8 cellular contexts compared by ENCODE assay signal in genomic region chr21:43426404-43427241, GRCh38. TPM values are rescaled to one million over a fixed set of nuclear protein-coding genes. Genes with fewer than 3 reads are reported as not detected.
A peak's percentile ranks its signal among the peaks of the same experiment; 100 is the strongest.
DNase-seq lines count a peak whose midpoint lies in the region; ATAC-seq, FAIRE-seq and TF ChIP-seq lines count a peak whose summit lies in the region.
"Not testable (repeated sequence)": the region's sequence is repeated elsewhere in the genome, so short reads cannot be mapped to it uniquely, and the experiment has no call there.

SIK1 (minus strand) TSS chr21:43427131; CDS start chr21:43426178, 953 bp downstream.

- CTCF ChIA-PET in A549 (lab: Yijun Ruan, JAX); activated CD8-positive, alpha-beta T cell treated with anti-CD3 and anti-CD28 coated beads, Interleukin-2, amount 10 ng/mL, durations not matched to agents 7 days and 5 days (lab: Charles Lee): not testable (repeated sequence)

- not testable (repeated sequence) for H3K4me3 ChIP-seq in A549, lower lobe of right lung
- H3K4me3 ChIP-seq in dorsolateral prefrontal cortex: peak within 1 kb of the TSS in 1 of 59 donors; percentile 37

- not testable (repeated sequence) for H3K27me3 Mint-ChIP-seq in activated CD8-positive, alpha-beta T cell treated with anti-CD3 and anti-CD28 coated beads, Interleukin-2, amount 10 ng/mL, durations not matched to agents 7 days and 5 days (ENCODE audit: low read depth)

- H3K27me3 ChIP-seq in dorsolateral prefrontal cortex; lower lobe of right lung (ENCODE audit: low read depth): not testable (repeated sequence)

- TF ChIP-seq EP300 in A549 (IDR thresholded peaks at IDR 0.05): not testable (repeated sequence)

- H3K4me1 Mint-ChIP-seq in activated CD8-positive, alpha-beta T cell treated with anti-CD3 and anti-CD28 coated beads, Interleukin-2, amount 10 ng/mL, durations not matched to agents 7 days and 5 days (ENCODE audit: low read depth): not testable (repeated sequence)

- TF ChIP-seq CTCF in A549 (IDR thresholded peaks at IDR 0.05); dorsolateral prefrontal cortex (IDR thresholded peaks at IDR 0.05 in 54 of 56, conservative IDR thresholded peaks at IDR 0.05 in 2 of 56; ENCODE audit: low read depth in 1 of 56, partially characterized antibody in 56 of 56); lower lobe of right lung (IDR thresholded peaks at IDR 0.05): not testable (repeated sequence)

- POLR2A ChIA-PET in A549 (lab: Yijun Ruan, JAX); activated CD8-positive, alpha-beta T cell treated with anti-CD3 and anti-CD28 coated beads, Interleukin-2, amount 10 ng/mL, durations not matched to agents 7 days and 5 days (lab: Charles Lee): not testable (repeated sequence)

- not testable (repeated sequence) for H3K36me3 Mint-ChIP-seq in activated CD8-positive, alpha-beta T cell treated with anti-CD3 and anti-CD28 coated beads, Interleukin-2, amount 10 ng/mL, durations not matched to agents 7 days and 5 days (ENCODE audit: low read depth)

- not testable (repeated sequence) for H3K36me3 ChIP-seq in lower lobe of right lung

- H3K27ac Mint-ChIP-seq in activated CD8-positive, alpha-beta T cell treated with anti-CD3 and anti-CD28 coated beads, Interleukin-2, amount 10 ng/mL, durations not matched to agents 7 days and 5 days: not testable (repeated sequence)

- not testable (repeated sequence) for DNase-seq in A549 (ENCODE audit: low read depth in 1 of 2, low spot score in 1 of 2); activated CD8-positive, alpha-beta T cell treated with anti-CD3 and anti-CD28 coated beads, Interleukin-2, amount 10 ng/mL, durations not matched to agents 7 days and 5 days; dorsolateral prefrontal cortex; lower lobe of right lung
- peak; percentile 4 for DNase-seq in stimulated activated CD4-positive, alpha-beta T cell treated with anti-CD3 and anti-CD28 coated beads, Interleukin-15, amount 100 ng/mL, for 24 hours

- TF ChIP-seq POLR2A in A549 (IDR thresholded peaks at IDR 0.05; ENCODE audit: low read length): not testable (repeated sequence)

- no CpG with 5 or more reads among the region's 120 CpGs for WGBS in A549 (ENCODE audit: missing lambda C conversion rate)

- not testable (repeated sequence) for H3K9me3 ChIP-seq in A549, lower lobe of right lung

- not testable (repeated sequence) for H3K4me1 ChIP-seq in A549, lower lobe of right lung

- ATAC-seq in A549 (peak; percentile 59 to 74), GM19324 (IDR thresholded peaks at IDR 0.05; ENCODE audit: low FRiP score, unreplicated experiment) (peak; percentile 6), HG02623 (IDR thresholded peaks at IDR 0.05; ENCODE audit: unreplicated experiment) (peak; percentile 32), HG03565 (IDR thresholded peaks at IDR 0.05; ENCODE audit: unreplicated experiment) (peak; percentile 28), lower lobe of right lung (peak; percentile 20 to 29)
- peak; percentile 81 for ATAC-seq in activated CD8-positive, alpha-beta T cell treated with anti-CD3 and anti-CD28 coated beads, Interleukin-2, amount 10 ng/mL, durations not matched to agents 7 days and 5 days

- H3K27ac ChIP-seq in A549, dorsolateral prefrontal cortex, lower lobe of right lung: not testable (repeated sequence)

- TF ChIP-seq RAD21 in A549 (conservative IDR thresholded peaks at IDR 0.05 in 1 of 2, IDR thresholded peaks at IDR 0.05 in 1 of 2): not testable (repeated sequence)

- H3K4me3 Mint-ChIP-seq in activated CD8-positive, alpha-beta T cell treated with anti-CD3 and anti-CD28 coated beads, Interleukin-2, amount 10 ng/mL, durations not matched to agents 7 days and 5 days: not testable (repeated sequence)

- intact Hi-C loops in dorsolateral prefrontal cortex (cut with DNase I); lower lobe of right lung (cut with DNase I): not testable (repeated sequence)

- H3K4me2 ChIP-seq in A549: not testable (repeated sequence)

- not testable (repeated sequence) for H3K9me3 Mint-ChIP-seq in activated CD8-positive, alpha-beta T cell treated with anti-CD3 and anti-CD28 coated beads, Interleukin-2, amount 10 ng/mL, durations not matched to agents 7 days and 5 days (ENCODE audit: insufficient read depth)

- not testable (repeated sequence) for FAIRE-seq in A549 (lab: Jason Lieb, UNC)

RNA-seq across cellular contexts. Expression of gene SIK1, which starts in this region (rescaled TPM):
- polyA plus RNA-seq in A549 (2011; rRNA removed) (57.5 and 74.0 TPM in 2 replicates), A549 (2017; fragmentation: RNase III; extraction: RNeasy Plus Mini Kit Qiagen cat#74134 plus additional on column Dnase treatment) (12.2 to 17.7 TPM (median 14.0 TPM) in 3 replicates)
- polyA plus RNA-seq in A549 (2012; cell fraction: cytosol; rRNA removed): 10.4 and 12.1 TPM in 2 replicates
- polyA plus RNA-seq in A549 (2012; cell fraction: nucleus; rRNA removed): 25.5 and 33.0 TPM in 2 replicates
- polyA minus RNA-seq in A549 (2011; rRNA and poly(A)+ RNA removed): 63.4 and 75.0 TPM in 2 replicates
- total RNA-seq in activated CD8-positive, alpha-beta T cell treated with anti-CD3 and anti-CD28 coated beads, Interleukin-2, amount 10 ng/mL, durations not matched to agents 7 days and 5 days: 10 to 100 TPM; 30.1 to 31.5 TPM
- total RNA-seq in dorsolateral prefrontal cortex (10 to 100 TPM in 82 of 120 experiments, 1 to 10 TPM in 38; 2.3 to 67.8 (median 14.4) TPM), lower lobe of right lung (30.1 TPM)

Comparison
In these comparisons a context has a peak if more than half of its experiments do, and no peak if none do; other contexts are left out.
1. ATAC-seq: peak in every context shown above with its lines; median percentile 81 in activated CD8-positive, alpha-beta T cell treated with anti-CD3 and anti-CD28 coated beads, Interleukin-2, amount 10 ng/mL, durations not matched to agents 7 days and 5 days; 66 in A549; 32 in HG02623; 28 in HG03565; 24 in lower lobe of right lung; 6 in GM19324.